1 cellular context compared by ENCODE assay signal in the genomic region with DNA sequence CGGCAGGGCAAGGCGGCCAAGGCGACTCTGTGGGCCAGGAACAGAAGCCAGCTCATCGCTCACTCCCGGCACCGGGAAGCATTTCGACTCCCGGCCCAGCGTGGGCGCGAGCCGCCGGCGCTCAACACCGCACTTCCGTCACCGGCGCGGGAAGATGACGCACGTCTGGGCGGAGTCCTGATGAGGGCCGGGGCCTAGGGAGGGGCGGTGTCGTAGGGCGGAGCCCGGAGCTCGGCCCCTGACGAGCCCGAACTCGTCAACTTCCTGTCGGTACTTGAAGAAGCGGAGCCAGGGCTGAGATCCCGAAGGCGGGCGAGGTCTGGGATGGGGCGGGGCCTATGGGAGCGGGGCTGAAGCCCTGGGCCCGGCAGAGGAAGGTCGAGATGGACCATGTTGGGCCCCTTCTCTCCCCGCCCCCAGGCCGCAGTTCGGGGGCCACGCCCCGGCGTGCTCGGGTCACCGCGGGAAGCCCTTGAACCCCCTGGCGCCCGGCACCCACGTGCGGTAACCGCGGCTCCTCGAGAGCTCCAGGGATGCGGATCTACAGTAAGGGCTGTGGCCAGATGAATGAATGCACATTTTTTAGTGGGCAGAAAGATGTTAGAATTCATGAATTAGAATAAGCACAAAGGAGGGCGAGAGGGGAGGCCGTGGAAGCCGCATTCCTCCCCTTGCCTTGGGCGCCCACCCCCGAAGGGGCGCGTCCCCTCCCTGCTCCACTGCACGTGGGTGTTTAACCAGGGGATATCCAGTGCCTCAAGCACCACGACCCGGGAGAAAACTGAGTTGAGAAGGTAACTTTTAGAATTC.
A peak's percentile ranks its signal among the peaks of the same experiment; 100 is the strongest.
TF ChIP-seq lines count a peak whose summit lies in the region.

A gene with protein sequence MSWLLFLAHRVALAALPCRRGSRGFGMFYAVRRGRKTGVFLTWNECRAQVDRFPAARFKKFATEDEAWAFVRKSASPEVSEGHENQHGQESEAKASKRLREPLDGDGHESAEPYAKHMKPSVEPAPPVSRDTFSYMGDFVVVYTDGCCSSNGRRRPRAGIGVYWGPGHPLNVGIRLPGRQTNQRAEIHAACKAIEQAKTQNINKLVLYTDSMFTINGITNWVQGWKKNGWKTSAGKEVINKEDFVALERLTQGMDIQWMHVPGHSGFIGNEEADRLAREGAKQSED (minus strand): TSS at position 129 of the 810 bp plus-strand sequence. CDS start 73 bp downstream, at position 56.

TF ChIP-seq in HepG2, 621 proteins besides CTCF, POLR2A, EP300 and RAD21 (continued from another document and continues in another):
- 0 out of 2 replicates have a peak, but pooled peaks have one; percentile 73 for TF ChIP-seq NPAS2 (CRISPR knock-in tag; IDR thresholded peaks at IDR 0.05; ENCODE audit: borderline replicate concordance)
- TF ChIP-seq, protein P1, sequence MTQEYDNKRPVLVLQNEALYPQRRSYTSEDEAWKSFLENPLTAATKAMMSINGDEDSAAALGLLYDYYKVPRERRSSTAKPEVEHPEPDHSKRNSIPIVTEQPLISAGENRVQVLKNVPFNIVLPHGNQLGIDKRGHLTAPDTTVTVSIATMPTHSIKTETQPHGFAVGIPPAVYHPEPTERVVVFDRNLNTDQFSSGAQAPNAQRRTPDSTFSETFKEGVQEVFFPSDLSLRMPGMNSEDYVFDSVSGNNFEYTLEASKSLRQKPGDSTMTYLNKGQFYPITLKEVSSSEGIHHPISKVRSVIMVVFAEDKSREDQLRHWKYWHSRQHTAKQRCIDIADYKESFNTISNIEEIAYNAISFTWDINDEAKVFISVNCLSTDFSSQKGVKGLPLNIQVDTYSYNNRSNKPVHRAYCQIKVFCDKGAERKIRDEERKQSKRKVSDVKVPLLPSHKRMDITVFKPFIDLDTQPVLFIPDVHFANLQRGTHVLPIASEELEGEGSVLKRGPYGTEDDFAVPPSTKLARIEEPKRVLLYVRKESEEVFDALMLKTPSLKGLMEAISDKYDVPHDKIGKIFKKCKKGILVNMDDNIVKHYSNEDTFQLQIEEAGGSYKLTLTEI (CRISPR knock-in tag; conservative IDR thresholded peaks at IDR 0.05), result no peak
- TF ChIP-seq, protein P2, sequence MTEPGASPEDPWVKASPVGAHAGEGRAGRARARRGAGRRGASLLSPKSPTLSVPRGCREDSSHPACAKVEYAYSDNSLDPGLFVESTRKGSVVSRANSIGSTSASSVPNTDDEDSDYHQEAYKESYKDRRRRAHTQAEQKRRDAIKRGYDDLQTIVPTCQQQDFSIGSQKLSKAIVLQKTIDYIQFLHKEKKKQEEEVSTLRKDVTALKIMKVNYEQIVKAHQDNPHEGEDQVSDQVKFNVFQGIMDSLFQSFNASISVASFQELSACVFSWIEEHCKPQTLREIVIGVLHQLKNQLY (CRISPR knock-in tag; IDR thresholded peaks at IDR 0.05), result peak; percentile 86
- TF ChIP-seq, protein P3, sequence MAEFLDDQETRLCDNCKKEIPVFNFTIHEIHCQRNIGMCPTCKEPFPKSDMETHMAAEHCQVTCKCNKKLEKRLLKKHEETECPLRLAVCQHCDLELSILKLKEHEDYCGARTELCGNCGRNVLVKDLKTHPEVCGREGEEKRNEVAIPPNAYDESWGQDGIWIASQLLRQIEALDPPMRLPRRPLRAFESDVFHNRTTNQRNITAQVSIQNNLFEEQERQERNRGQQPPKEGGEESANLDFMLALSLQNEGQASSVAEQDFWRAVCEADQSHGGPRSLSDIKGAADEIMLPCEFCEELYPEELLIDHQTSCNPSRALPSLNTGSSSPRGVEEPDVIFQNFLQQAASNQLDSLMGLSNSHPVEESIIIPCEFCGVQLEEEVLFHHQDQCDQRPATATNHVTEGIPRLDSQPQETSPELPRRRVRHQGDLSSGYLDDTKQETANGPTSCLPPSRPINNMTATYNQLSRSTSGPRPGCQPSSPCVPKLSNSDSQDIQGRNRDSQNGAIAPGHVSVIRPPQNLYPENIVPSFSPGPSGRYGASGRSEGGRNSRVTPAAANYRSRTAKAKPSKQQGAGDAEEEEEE (CRISPR knock-in tag; IDR thresholded peaks at IDR 0.05; ENCODE audit: borderline replicate concordance), result peak; percentile 27; the same call in 1 of the 2 replicates
- TF ChIP-seq TBX2 (CRISPR knock-in tag; IDR thresholded peaks at IDR 0.05; ENCODE audit: borderline replicate concordance), result peak; percentile 96
- TF ChIP-seq, protein P4, sequence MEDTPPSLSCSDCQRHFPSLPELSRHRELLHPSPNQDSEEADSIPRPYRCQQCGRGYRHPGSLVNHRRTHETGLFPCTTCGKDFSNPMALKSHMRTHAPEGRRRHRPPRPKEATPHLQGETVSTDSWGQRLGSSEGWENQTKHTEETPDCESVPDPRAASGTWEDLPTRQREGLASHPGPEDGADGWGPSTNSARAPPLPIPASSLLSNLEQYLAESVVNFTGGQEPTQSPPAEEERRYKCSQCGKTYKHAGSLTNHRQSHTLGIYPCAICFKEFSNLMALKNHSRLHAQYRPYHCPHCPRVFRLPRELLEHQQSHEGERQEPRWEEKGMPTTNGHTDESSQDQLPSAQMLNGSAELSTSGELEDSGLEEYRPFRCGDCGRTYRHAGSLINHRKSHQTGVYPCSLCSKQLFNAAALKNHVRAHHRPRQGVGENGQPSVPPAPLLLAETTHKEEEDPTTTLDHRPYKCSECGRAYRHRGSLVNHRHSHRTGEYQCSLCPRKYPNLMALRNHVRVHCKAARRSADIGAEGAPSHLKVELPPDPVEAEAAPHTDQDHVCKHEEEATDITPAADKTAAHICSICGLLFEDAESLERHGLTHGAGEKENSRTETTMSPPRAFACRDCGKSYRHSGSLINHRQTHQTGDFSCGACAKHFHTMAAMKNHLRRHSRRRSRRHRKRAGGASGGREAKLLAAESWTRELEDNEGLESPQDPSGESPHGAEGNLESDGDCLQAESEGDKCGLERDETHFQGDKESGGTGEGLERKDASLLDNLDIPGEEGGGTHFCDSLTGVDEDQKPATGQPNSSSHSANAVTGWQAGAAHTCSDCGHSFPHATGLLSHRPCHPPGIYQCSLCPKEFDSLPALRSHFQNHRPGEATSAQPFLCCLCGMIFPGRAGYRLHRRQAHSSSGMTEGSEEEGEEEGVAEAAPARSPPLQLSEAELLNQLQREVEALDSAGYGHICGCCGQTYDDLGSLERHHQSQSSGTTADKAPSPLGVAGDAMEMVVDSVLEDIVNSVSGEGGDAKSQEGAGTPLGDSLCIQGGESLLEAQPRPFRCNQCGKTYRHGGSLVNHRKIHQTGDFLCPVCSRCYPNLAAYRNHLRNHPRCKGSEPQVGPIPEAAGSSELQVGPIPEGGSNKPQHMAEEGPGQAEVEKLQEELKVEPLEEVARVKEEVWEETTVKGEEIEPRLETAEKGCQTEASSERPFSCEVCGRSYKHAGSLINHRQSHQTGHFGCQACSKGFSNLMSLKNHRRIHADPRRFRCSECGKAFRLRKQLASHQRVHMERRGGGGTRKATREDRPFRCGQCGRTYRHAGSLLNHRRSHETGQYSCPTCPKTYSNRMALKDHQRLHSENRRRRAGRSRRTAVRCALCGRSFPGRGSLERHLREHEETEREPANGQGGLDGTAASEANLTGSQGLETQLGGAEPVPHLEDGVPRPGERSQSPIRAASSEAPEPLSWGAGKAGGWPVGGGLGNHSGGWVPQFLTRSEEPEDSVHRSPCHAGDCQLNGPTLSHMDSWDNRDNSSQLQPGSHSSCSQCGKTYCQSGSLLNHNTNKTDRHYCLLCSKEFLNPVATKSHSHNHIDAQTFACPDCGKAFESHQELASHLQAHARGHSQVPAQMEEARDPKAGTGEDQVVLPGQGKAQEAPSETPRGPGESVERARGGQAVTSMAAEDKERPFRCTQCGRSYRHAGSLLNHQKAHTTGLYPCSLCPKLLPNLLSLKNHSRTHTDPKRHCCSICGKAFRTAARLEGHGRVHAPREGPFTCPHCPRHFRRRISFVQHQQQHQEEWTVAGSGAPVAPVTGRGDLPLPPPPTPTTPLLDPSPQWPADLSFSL (CRISPR knock-in tag; IDR thresholded peaks at IDR 0.05), result 0 out of 2 replicates have a peak, but pooled peaks have one; percentile 60
- peak; percentile 14 for TF ChIP-seq ZSCAN20 (CRISPR knock-in tag; IDR thresholded peaks at IDR 0.05; ENCODE audit: borderline replicate concordance)
- TF ChIP-seq, protein P5, sequence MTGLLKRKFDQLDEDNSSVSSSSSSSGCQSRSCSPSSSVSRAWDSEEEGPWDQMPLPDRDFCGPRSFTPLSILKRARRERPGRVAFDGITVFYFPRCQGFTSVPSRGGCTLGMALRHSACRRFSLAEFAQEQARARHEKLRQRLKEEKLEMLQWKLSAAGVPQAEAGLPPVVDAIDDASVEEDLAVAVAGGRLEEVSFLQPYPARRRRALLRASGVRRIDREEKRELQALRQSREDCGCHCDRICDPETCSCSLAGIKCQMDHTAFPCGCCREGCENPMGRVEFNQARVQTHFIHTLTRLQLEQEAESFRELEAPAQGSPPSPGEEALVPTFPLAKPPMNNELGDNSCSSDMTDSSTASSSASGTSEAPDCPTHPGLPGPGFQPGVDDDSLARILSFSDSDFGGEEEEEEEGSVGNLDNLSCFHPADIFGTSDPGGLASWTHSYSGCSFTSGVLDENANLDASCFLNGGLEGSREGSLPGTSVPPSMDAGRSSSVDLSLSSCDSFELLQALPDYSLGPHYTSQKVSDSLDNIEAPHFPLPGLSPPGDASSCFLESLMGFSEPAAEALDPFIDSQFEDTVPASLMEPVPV (CRISPR knock-in tag; IDR thresholded peaks at IDR 0.05), result peak; percentile 99
- TF ChIP-seq PAX8 (CRISPR knock-in tag; IDR thresholded peaks at IDR 0.05; ENCODE audit: borderline replicate concordance), result peak; percentile 88
- TF ChIP-seq, protein P6, sequence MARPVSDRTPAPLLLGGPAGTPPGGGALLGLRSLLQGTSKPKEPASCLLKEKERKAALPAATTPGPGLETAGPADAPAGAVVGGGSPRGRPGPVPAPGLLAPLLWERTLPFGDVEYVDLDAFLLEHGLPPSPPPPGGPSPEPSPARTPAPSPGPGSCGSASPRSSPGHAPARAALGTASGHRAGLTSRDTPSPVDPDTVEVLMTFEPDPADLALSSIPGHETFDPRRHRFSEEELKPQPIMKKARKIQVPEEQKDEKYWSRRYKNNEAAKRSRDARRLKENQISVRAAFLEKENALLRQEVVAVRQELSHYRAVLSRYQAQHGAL (CRISPR knock-in tag; IDR thresholded peaks at IDR 0.05; ENCODE audit: not compliant biosample characterization), result peak; percentile 68
- no peak for TF ChIP-seq ZNF496 (CRISPR knock-in tag; IDR thresholded peaks at IDR 0.05; ENCODE audit: insufficient replicate concordance)
- peak; percentile 92 for TF ChIP-seq ELF4 (CRISPR knock-in tag; IDR thresholded peaks at IDR 0.05; ENCODE audit: borderline replicate concordance)
- TF ChIP-seq ZNF703 (CRISPR knock-in tag; IDR thresholded peaks at IDR 0.05; ENCODE audit: borderline replicate concordance), result peak; percentile 97
- TF ChIP-seq, protein P7, sequence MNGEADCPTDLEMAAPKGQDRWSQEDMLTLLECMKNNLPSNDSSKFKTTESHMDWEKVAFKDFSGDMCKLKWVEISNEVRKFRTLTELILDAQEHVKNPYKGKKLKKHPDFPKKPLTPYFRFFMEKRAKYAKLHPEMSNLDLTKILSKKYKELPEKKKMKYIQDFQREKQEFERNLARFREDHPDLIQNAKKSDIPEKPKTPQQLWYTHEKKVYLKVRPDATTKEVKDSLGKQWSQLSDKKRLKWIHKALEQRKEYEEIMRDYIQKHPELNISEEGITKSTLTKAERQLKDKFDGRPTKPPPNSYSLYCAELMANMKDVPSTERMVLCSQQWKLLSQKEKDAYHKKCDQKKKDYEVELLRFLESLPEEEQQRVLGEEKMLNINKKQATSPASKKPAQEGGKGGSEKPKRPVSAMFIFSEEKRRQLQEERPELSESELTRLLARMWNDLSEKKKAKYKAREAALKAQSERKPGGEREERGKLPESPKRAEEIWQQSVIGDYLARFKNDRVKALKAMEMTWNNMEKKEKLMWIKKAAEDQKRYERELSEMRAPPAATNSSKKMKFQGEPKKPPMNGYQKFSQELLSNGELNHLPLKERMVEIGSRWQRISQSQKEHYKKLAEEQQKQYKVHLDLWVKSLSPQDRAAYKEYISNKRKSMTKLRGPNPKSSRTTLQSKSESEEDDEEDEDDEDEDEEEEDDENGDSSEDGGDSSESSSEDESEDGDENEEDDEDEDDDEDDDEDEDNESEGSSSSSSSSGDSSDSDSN (CRISPR knock-in tag; IDR thresholded peaks at IDR 0.05), result peak; percentile 98
- TF ChIP-seq ZNF761 (CRISPR knock-in tag; conservative IDR thresholded peaks at IDR 0.05), result peak; percentile 99
- peak; percentile 76; the same call in 1 of the 2 replicates for TF ChIP-seq ZFP62 (CRISPR knock-in tag; IDR thresholded peaks at IDR 0.05)
- no peak for TF ChIP-seq U2AF2 (IDR thresholded peaks at IDR 0.05; ENCODE audit: low read depth, low read length)
- TF ChIP-seq FOXP1 (IDR thresholded peaks at IDR 0.05), result no peak
- peak; percentile 27 for TF ChIP-seq FOXP1 (CRISPR knock-in tag; IDR thresholded peaks at IDR 0.05)
- peak; percentile 96; the same call in 1 of the 2 replicates for TF ChIP-seq ZNF878 (CRISPR knock-in tag; IDR thresholded peaks at IDR 0.05)
- TF ChIP-seq, protein P8, sequence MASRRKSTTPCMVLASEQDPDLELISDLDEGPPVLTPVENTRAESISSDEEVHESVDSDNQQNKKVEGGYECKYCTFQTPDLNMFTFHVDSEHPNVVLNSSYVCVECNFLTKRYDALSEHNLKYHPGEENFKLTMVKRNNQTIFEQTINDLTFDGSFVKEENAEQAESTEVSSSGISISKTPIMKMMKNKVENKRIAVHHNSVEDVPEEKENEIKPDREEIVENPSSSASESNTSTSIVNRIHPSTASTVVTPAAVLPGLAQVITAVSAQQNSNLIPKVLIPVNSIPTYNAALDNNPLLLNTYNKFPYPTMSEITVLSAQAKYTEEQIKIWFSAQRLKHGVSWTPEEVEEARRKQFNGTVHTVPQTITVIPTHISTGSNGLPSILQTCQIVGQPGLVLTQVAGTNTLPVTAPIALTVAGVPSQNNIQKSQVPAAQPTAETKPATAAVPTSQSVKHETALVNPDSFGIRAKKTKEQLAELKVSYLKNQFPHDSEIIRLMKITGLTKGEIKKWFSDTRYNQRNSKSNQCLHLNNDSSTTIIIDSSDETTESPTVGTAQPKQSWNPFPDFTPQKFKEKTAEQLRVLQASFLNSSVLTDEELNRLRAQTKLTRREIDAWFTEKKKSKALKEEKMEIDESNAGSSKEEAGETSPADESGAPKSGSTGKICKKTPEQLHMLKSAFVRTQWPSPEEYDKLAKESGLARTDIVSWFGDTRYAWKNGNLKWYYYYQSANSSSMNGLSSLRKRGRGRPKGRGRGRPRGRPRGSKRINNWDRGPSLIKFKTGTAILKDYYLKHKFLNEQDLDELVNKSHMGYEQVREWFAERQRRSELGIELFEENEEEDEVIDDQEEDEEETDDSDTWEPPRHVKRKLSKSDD (CRISPR knock-in tag; IDR thresholded peaks at IDR 0.05; ENCODE audit: low read depth), result no peak; the same call in none of the 2 replicates
- peak; percentile 97 for TF ChIP-seq ZNF563 (CRISPR knock-in tag; IDR thresholded peaks at IDR 0.05)
- peak; percentile 99 for TF ChIP-seq KMT2A (CRISPR knock-in tag; IDR thresholded peaks at IDR 0.05)
- TF ChIP-seq BRCA1 (CRISPR knock-in tag; IDR thresholded peaks at IDR 0.05), result peak; percentile 73
- peak; percentile 88 for TF ChIP-seq GATAD2A (CRISPR knock-in tag; IDR thresholded peaks at IDR 0.05)
- TF ChIP-seq, protein P9, sequence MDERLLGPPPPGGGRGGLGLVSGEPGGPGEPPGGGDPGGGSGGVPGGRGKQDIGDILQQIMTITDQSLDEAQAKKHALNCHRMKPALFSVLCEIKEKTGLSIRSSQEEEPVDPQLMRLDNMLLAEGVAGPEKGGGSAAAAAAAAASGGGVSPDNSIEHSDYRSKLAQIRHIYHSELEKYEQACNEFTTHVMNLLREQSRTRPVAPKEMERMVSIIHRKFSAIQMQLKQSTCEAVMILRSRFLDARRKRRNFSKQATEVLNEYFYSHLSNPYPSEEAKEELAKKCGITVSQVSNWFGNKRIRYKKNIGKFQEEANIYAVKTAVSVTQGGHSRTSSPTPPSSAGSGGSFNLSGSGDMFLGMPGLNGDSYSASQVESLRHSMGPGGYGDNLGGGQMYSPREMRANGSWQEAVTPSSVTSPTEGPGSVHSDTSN (CRISPR knock-in tag; IDR thresholded peaks at IDR 0.05), result peak; percentile 47; the same call in 1 of the 2 replicates
- peak; percentile 64 for TF ChIP-seq SIX4 (CRISPR knock-in tag; IDR thresholded peaks at IDR 0.05)
- peak; percentile 89 for TF ChIP-seq IRF2 (CRISPR knock-in tag; IDR thresholded peaks at IDR 0.05)
